Comparison of ENCODE assay signal across 9 cellular contexts in genomic region chr12:109387425-109388166, GRCh38. TPM values are rescaled to one million over a fixed set of nuclear protein-coding genes. Genes with fewer than 3 reads are reported as not detected.
DNase-seq lines count a peak whose midpoint lies in the region; ATAC-seq, FAIRE-seq and TF ChIP-seq lines count a peak whose summit lies in the region.
"Had no signal": no experiment of that assay in that cellular context is flagged by ENCODE, and none has a peak within 500 bp of the region (broad histone marks: within the 10 kb centered on the region; RNA-seq: fewer than 3 reads in every experiment).

No MANE protein-coding gene starts in this region.

- H3K27me3 Mint-ChIP-seq in Calu3 (ENCODE audit: unreplicated experiment) = peaks cover 71% of the 10 kb centered on the region

- no peak overlapping the region for H4K5ac ChIP-seq in IMR-90 (ENCODE audit: low read depth, low read length)

- H3K4ac ChIP-seq in IMR-90 (ENCODE audit: low read depth, low read length) = no peak overlapping the region

- H3K4me1 Mint-ChIP-seq in Calu3 (ENCODE audit: low read depth, unreplicated experiment) = peaks cover 15% of the 10 kb centered on the region

- H4K8ac ChIP-seq in IMR-90 (ENCODE audit: low read depth in 2 of 2, low read length in 2 of 2) = no peak overlapping the region

- no TSS peak for BruUV-seq in Calu3 (replicated peaks; lab: Mats Ljungman, UMichigan)
- BruUV-seq in IMR-90 (replicated peaks; lab: Mats Ljungman, UMichigan) = no TSS peak

- H3K9me3 Mint-ChIP-seq in Calu3 (ENCODE audit: low read depth, unreplicated experiment) = no peaks in the 10 kb centered on the region

- H3K9me1 ChIP-seq in IMR-90 (ENCODE audit: insufficient read depth, low read length) = no peaks in the 10 kb centered on the region

- TF ChIP-seq CTCF in Calu3 (IDR thresholded peaks at IDR 0.05; ENCODE audit: unreplicated experiment) = peak; percentile 9
- TF ChIP-seq CTCF in IMR-90 (conservative IDR thresholded peaks at IDR 0.05; ENCODE audit: low read depth, low read length) = peak; percentile 47
- peak; percentile 29 for TF ChIP-seq CTCF in RWPE2 (IDR thresholded peaks at IDR 0.05; ENCODE audit: poor library complexity, severe bottlenecking)
- peak; percentile 63 for TF ChIP-seq CTCF in fibroblast of the aortic adventitia (IDR thresholded peaks at IDR 0.05; ENCODE audit: insufficient read depth, low read length)
- peak in 3 of 5 experiments; percentile 11 to 31 (median 22) for TF ChIP-seq CTCF in tibial nerve (IDR thresholded peaks at IDR 0.05)

- no peak overlapping the region for H4K91ac ChIP-seq in IMR-90 (ENCODE audit: insufficient read depth, low read depth, low read length)

- no peak overlapping the region for H2BK15ac ChIP-seq in IMR-90 (ENCODE audit: low read depth, low read length)

- H3K23ac ChIP-seq in IMR-90 (ENCODE audit: low read depth, low read length) = no peak overlapping the region

- CTCF ChIA-PET in Calu3 (lab: Charles Lee) = no interaction called here
- CTCF ChIA-PET in IMR-90 (lab: Yijun Ruan, JAX) = interaction anchor here (0.9 to 1.1 kb wide), 2 partner anchors 267 to 276 kb away, joined by 3 to 5 read pairs; no protein-coding TSS in a partner anchor

- H3K14ac ChIP-seq in IMR-90 (replicated peaks; ENCODE audit: low read depth, low read length) = no peak overlapping the region

- H3K27ac ChIP-seq in IMR-90 (ENCODE audit: insufficient read depth, low read length) = no peak overlapping the region
- H3K27ac ChIP-seq in RWPE2 (ENCODE audit: poor library complexity, severe bottlenecking) = no peak overlapping the region
- H3K27ac ChIP-seq in tibial nerve = no peak overlapping the region
- H3K27ac ChIP-seq: suprapubic skin had no signal

- H3K4me2 ChIP-seq in IMR-90 (ENCODE audit: low read depth, low read length) = no peak overlapping the region

- no peak overlapping the region for H3K56ac ChIP-seq in IMR-90 (ENCODE audit: extremely low read depth, insufficient read depth, low read length)

- peak; percentile 58 for ATAC-seq in IMR-90 (ENCODE audit: low read depth)
- no peak for ATAC-seq in RWPE2 (ENCODE audit: low read depth)

- H2BK120ac ChIP-seq in IMR-90 (ENCODE audit: low read depth, low read length) = no peak overlapping the region

- TF ChIP-seq EP300 in tibial nerve (IDR thresholded peaks at IDR 0.05) = no peak

- H2BK20ac ChIP-seq in IMR-90 (ENCODE audit: low read depth, low read length) = no peak overlapping the region

- POLR2A ChIA-PET in IMR-90 (lab: Charles Lee; ENCODE audit: unreplicated experiment) = interaction anchor here (0.6 kb wide), 1 partner anchor 217 kb away, joined by 3 read pairs; no protein-coding TSS in a partner anchor

- H3K4me3 ChIP-seq in IMR-90 (ENCODE audit: insufficient read depth, low read depth, low read length) (no peak overlapping the region), RWPE2 (ENCODE audit: severe bottlenecking) (no peak overlapping the region), fibroblast of the aortic adventitia (ENCODE audit: low read depth, low read length) (no peak overlapping the region), tibial nerve (no peak overlapping the region)
- H3K4me3 ChIP-seq: suprapubic skin had no signal

- H3K27me3 ChIP-seq in IMR-90 (ENCODE audit: control insufficient read depth, insufficient read depth, low read length) (peaks cover 6% of the 10 kb centered on the region), RWPE2 (ENCODE audit: insufficient read depth, poor library complexity, severe bottlenecking) (no peaks in the 10 kb centered on the region), tibial nerve (no peaks in the 10 kb centered on the region)

- WGBS in IMR-90 (ENCODE audit: extremely low coverage in 2 of 2, insufficient read length in 1 of 2), 2 experiments = no CpG with 5 or more reads among the region's 9 CpGs
- WGBS in tibial nerve, 2 donors = 56 to 59% methylated on average over 9 of the region's 9 CpGs

- H4K20me1 ChIP-seq in IMR-90 (ENCODE audit: insufficient read depth, low read length) = no peaks in the 10 kb centered on the region

- H2AK5ac ChIP-seq in IMR-90 (ENCODE audit: low read depth, low read length) = no peak overlapping the region

- no peak overlapping the region for H2BK5ac ChIP-seq in IMR-90 (ENCODE audit: low read depth, low read length, poor library complexity, severe bottlenecking)

- H3K4me3 Mint-ChIP-seq in Calu3 (ENCODE audit: low read depth, unreplicated experiment) = no peak overlapping the region

- no peak overlapping the region for H3K9ac ChIP-seq in IMR-90 (ENCODE audit: low read depth, low read length)

- H3K27ac Mint-ChIP-seq in Calu3 (ENCODE audit: unreplicated experiment) = no peak overlapping the region

- in situ Hi-C loops in IMR-90 (cut with MboI; ENCODE audit: low sequenced_read_pairs) = loop anchor here (5.0 kb wide), 1 partner anchor 275 kb away; no protein-coding TSS in a partner anchor

- no peak overlapping the region for H3K18ac ChIP-seq in IMR-90 (ENCODE audit: low read depth, low read length)

- no peak for TF ChIP-seq RAD21 in IMR-90 (IDR thresholded peaks at IDR 0.05; ENCODE audit: low read length)

- peak; percentile 43 for DNase-seq in Calu3
- peak; percentile 13 for DNase-seq in IMR-90
- no peak for DNase-seq in RWPE2 (ENCODE audit: low spot score)
- peak; percentile 53 for DNase-seq in fibroblast of the aortic adventitia (ENCODE audit: low read depth)
- DNase-seq in tibial nerve (ENCODE audit: low spot score in 2 of 2) = no peak
- no peak for DNase-seq in activated effector memory CD4-positive, alpha-beta T cell treated with Interleukin-2 at 50 U/mL for 16 hours
- DNase-seq in stimulated activated CD4-positive, alpha-beta T cell treated with anti-CD3 and anti-CD28 coated beads, Interleukin-2, amount 100 ng/mL, for 24 hours = no peak
- no peak for DNase-seq in urothelium cell line (ENCODE audit: low spot score)

- dilution Hi-C loops in IMR-90 (cut with HindIII; ENCODE audit: low sequenced_read_pairs, unreplicated experiment) = no loop called here

- H2AK9ac ChIP-seq in IMR-90 (replicated peaks; ENCODE audit: low read depth, low read length, poor library complexity) = no peak overlapping the region

- H3K4me1 ChIP-seq in IMR-90 (ENCODE audit: control insufficient read depth, insufficient read depth, low read length) (peaks cover 3% of the 10 kb centered on the region; the same call in 1 of the 2 replicates), RWPE2 (ENCODE audit: insufficient read depth, poor library complexity, severe bottlenecking) (no peaks in the 10 kb centered on the region), tibial nerve (peaks cover 0 to 14% (median 0%) of the 10 kb centered on the region in 4 donors)

- TF ChIP-seq POLR2A in IMR-90 (IDR thresholded peaks at IDR 0.05; ENCODE audit: low read depth, low read length) = no peak
- TF ChIP-seq POLR2A in tibial nerve (IDR thresholded peaks at IDR 0.05) = no peak

- H3K36me3 Mint-ChIP-seq in Calu3 (ENCODE audit: insufficient read depth, unreplicated experiment) = no peaks in the 10 kb centered on the region

- FAIRE-seq in urothelium cell line (lab: Jason Lieb, UNC) = no peak

- no peaks in the 10 kb centered on the region; the same call in 1 of the 2 replicates for H3K9me3 ChIP-seq in IMR-90 (ENCODE audit: control insufficient read depth, insufficient read depth, low read length)
- H3K9me3 ChIP-seq in RWPE2 (ENCODE audit: severe bottlenecking) = no peaks in the 10 kb centered on the region
- no peaks in the 10 kb centered on the region for H3K9me3 ChIP-seq in tibial nerve
- H3K9me3 ChIP-seq: suprapubic skin had no signal

- H3K36me3 ChIP-seq in IMR-90 (ENCODE audit: control insufficient read depth, insufficient read depth, low read length) (no peaks in the 10 kb centered on the region), RWPE2 (ENCODE audit: low read depth) (no peaks in the 10 kb centered on the region), tibial nerve (no peaks in the 10 kb centered on the region)
- H3K36me3 ChIP-seq: suprapubic skin had no signal

- intact Hi-C loops in Calu3 (cut with micrococcal nuclease; ENCODE audit: unreplicated experiment) (no loop called here), IMR-90 (cut with micrococcal nuclease) (no loop called here)

- H2AFZ ChIP-seq in IMR-90 (replicated peaks; ENCODE audit: low read length, poor library complexity) = no peak overlapping the region

- no peaks in the 10 kb centered on the region for H3K79me1 ChIP-seq in IMR-90 (ENCODE audit: low read depth in 1 of 2, low read length in 2 of 2)

TF ChIP-seq in IMR-90, 13 proteins besides CTCF, POLR2A, EP300 and RAD21 (continues in another document):
- TF ChIP-seq RCOR1 (IDR thresholded peaks at IDR 0.05; ENCODE audit: insufficient replicate concordance, low read length) = no peak
- no peak for TF ChIP-seq ELK1 (IDR thresholded peaks at IDR 0.05; ENCODE audit: borderline replicate concordance, low read depth, low read length)
- no peak for TF ChIP-seq FOS (IDR thresholded peaks at IDR 0.05; ENCODE audit: low read depth, low read length)
- no peak for TF ChIP-seq USF2 (IDR thresholded peaks at IDR 0.05; ENCODE audit: low read depth, low read length)
- TF ChIP-seq RFX5 (IDR thresholded peaks at IDR 0.05; ENCODE audit: low read depth, low read length) = no peak
- no peak for TF ChIP-seq CHD1 (IDR thresholded peaks at IDR 0.05; ENCODE audit: low read depth, low read length)
- TF ChIP-seq NFE2L2 (IDR thresholded peaks at IDR 0.05; ENCODE audit: low read depth, low read length) = no peak
- no peak for TF ChIP-seq MAZ (IDR thresholded peaks at IDR 0.05; ENCODE audit: borderline replicate concordance, low read depth, low read length)

RNA-seq across cellular contexts. Expression of gene MYO1H, which starts 39.9 kb away (rescaled TPM):
- total RNA-seq in Calu3 (2022) (not detected in 2 replicates), IMR-90 (2012; rRNA removed) (not detected in 2 replicates), fibroblast of the aortic adventitia (ENCODE audit: low replicate concordance) (not detected in 2 replicates), tibial nerve (under 1 TPM in 1 of 4 donors, not detected in 3; 0.20 TPM)
- not detected in 2 replicates for polyA plus RNA-seq in IMR-90 (2012; rRNA removed)
- not detected in 2 replicates for polyA plus RNA-seq in IMR-90 (2012; cell fraction: cytosol; rRNA removed)
- polyA plus RNA-seq in IMR-90 (2012; cell fraction: nucleus; rRNA removed; ENCODE audit: low replicate concordance) = 0.08 TPM in 1 of 2 replicates, not detected in the other

Comparison
In these comparisons a context has a peak if more than half of its experiments do, and no peak if none do; other contexts are left out.
1. DNase-seq: peak in Calu3 (single experiment), IMR-90 (single experiment) and fibroblast of the aortic adventitia (single experiment); none in RWPE2 (single experiment), tibial nerve (0 of 2), activated effector memory CD4-positive, alpha-beta T cell treated with Interleukin-2 at 50 U/mL for 16 hours (single experiment), stimulated activated CD4-positive, alpha-beta T cell treated with anti-CD3 and anti-CD28 coated beads, Interleukin-2, amount 100 ng/mL, for 24 hours (0 of 2) and urothelium cell line (single experiment).
2. CTCF ChIP-seq: peak in every context shown above with its lines; median percentile 63 in fibroblast of the aortic adventitia; 47 in IMR-90; 29 in RWPE2; 22 in tibial nerve; 9 in Calu3.